Comparison of ENCODE assay signal across 3 cellular contexts in genomic region chr6:125101656-125102055, GRCh38.
TF ChIP-seq lines count a peak whose summit lies in the region.

No MANE protein-coding gene starts in this region.

TF ChIP-seq in HCT116, 20 proteins besides CTCF, POLR2A, EP300 and RAD21:
- TF ChIP-seq FOSL1 (IDR thresholded peaks at IDR 0.05; ENCODE audit: low read depth) (no peak), ELF1 (IDR thresholded peaks at IDR 0.05; ENCODE audit: borderline replicate concordance, low read depth) (no peak), ATF3 (IDR thresholded peaks at IDR 0.05) (no peak), JUND (IDR thresholded peaks at IDR 0.05) (no peak), REST (IDR thresholded peaks at IDR 0.05; ENCODE audit: low read depth) (no peak), ZBTB33 (IDR thresholded peaks at IDR 0.05; ENCODE audit: extremely low read depth, insufficient replicate concordance, low read length) (no peak), EZH2phosphoT487 (IDR thresholded peaks at IDR 0.05; ENCODE audit: borderline replicate concordance) (no peak), YY1 (IDR thresholded peaks at IDR 0.05; ENCODE audit: extremely low read depth, insufficient replicate concordance, low read depth, low read length) (no peak), CEBPB (IDR thresholded peaks at IDR 0.05; ENCODE audit: low read depth) (no peak), ZNF274 (IDR thresholded peaks at IDR 0.05; ENCODE audit: low read depth, low read length) (no peak), TCF7L2 (IDR thresholded peaks at IDR 0.05; ENCODE audit: borderline replicate concordance, extremely low read depth, insufficient read depth, insufficient read length) (no peak)

TF ChIP-seq in K562, 482 proteins besides CTCF, POLR2A, EP300 and RAD21 (continues in another document):
- no peak for TF ChIP-seq ZNF740 (CRISPR knock-in tag; IDR thresholded peaks at IDR 0.05)
- TF ChIP-seq ZNF740 (tag; IDR thresholded peaks at IDR 0.05), result no peak
- TF ChIP-seq KHSRP (IDR thresholded peaks at IDR 0.05), result no peak
- no peak for TF ChIP-seq MTA1 (IDR thresholded peaks at IDR 0.05; ENCODE audit: borderline replicate concordance)
- no peak for TF ChIP-seq AFF1 (IDR thresholded peaks at IDR 0.05; ENCODE audit: low read depth in 1 of 2, partially characterized antibody in 2 of 2)
- TF ChIP-seq ELK1 (CRISPR knock-in tag; IDR thresholded peaks at IDR 0.05), result no peak
- peak; percentile 73 for TF ChIP-seq ATF3 (IDR thresholded peaks at IDR 0.05)
- no peak for TF ChIP-seq ATF3 (CRISPR knock-in tag; conservative IDR thresholded peaks at IDR 0.05)
- no peak for TF ChIP-seq VEZF1 (CRISPR knock-in tag; IDR thresholded peaks at IDR 0.05)
- no peak for TF ChIP-seq TSC22D4 (tag; IDR thresholded peaks at IDR 0.05)
- TF ChIP-seq ZNF316 (IDR thresholded peaks at IDR 0.05), result no peak
- TF ChIP-seq ZNF507 (tag; conservative IDR thresholded peaks at IDR 0.05), result no peak
- TF ChIP-seq THAP12 (CRISPR knock-in tag; IDR thresholded peaks at IDR 0.05), result no peak
- no peak for TF ChIP-seq PHF21A (IDR thresholded peaks at IDR 0.05; ENCODE audit: borderline replicate concordance, low read depth)
- TF ChIP-seq ATF7 (IDR thresholded peaks at IDR 0.05), result peak; percentile 71

TF ChIP-seq in HepG2, 621 proteins besides CTCF, POLR2A, EP300 and RAD21:
- TF ChIP-seq ZBTB14 (CRISPR knock-in tag; IDR thresholded peaks at IDR 0.05) (no peak), RNF2 (conservative IDR thresholded peaks at IDR 0.05; ENCODE audit: low read depth) (no peak), ARHGAP35 (CRISPR knock-in tag; IDR thresholded peaks at IDR 0.05; ENCODE audit: borderline replicate concordance) (no peak), BCL6 (CRISPR knock-in tag; IDR thresholded peaks at IDR 0.05) (no peak), FLYWCH1 (CRISPR knock-in tag; IDR thresholded peaks at IDR 0.05) (no peak), ZSCAN29 (CRISPR knock-in tag; conservative IDR thresholded peaks at IDR 0.05) (no peak), ZNF878 (CRISPR knock-in tag; IDR thresholded peaks at IDR 0.05) (no peak), ZNF784 (CRISPR knock-in tag; IDR thresholded peaks at IDR 0.05; ENCODE audit: borderline replicate concordance) (no peak), ZNF33B (CRISPR knock-in tag; IDR thresholded peaks at IDR 0.05) (no peak), NFATC3 (CRISPR knock-in tag; IDR thresholded peaks at IDR 0.05) (no peak)
